8 cellular contexts compared by ENCODE assay signal in genomic region chr1:181482521-181483083, GRCh38. TPM values are rescaled to one million over a fixed set of nuclear protein-coding genes. Genes with fewer than 3 reads are reported as not detected.
DNase-seq lines count a peak whose midpoint lies in the region; ATAC-seq and TF ChIP-seq lines count a peak whose summit lies in the region.

No MANE protein-coding gene starts in this region.

- H3K4me1 Mint-ChIP-seq in Caco-2 (ENCODE audit: low read depth, unreplicated experiment), result peaks cover 7% of the 10 kb centered on the region
- H3K4me1 Mint-ChIP-seq in activated naive CD8-positive, alpha-beta T cell treated with anti-CD3 and anti-CD28 coated beads, Interleukin-2, amount 50 U/mL, for 24 hours, result peaks cover 12% of the 10 kb centered on the region

- no peak overlapping the region for H3K27ac Mint-ChIP-seq in Caco-2 (ENCODE audit: unreplicated experiment)
- no peak overlapping the region for H3K27ac Mint-ChIP-seq in activated naive CD8-positive, alpha-beta T cell treated with anti-CD3 and anti-CD28 coated beads, Interleukin-2, amount 50 U/mL, for 24 hours

- POLR2A ChIA-PET in Caco-2 (lab: Charles Lee), result no interaction called here

- no peak for TF ChIP-seq CTCF in Caco-2 (IDR thresholded peaks at IDR 0.05; ENCODE audit: insufficient read depth in 1 of 2, low read depth in 1 of 2, low read length in 1 of 2, severe bottlenecking in 1 of 2, unreplicated experiment in 1 of 2)

- H3K9me3 ChIP-seq in Caco-2 (no peaks in the 10 kb centered on the region), HUES48 (ENCODE audit: control insufficient read depth, insufficient read depth, low read length) (no peaks in the 10 kb centered on the region)

- no peaks in the 10 kb centered on the region for H3K36me3 Mint-ChIP-seq in Caco-2 (ENCODE audit: insufficient read depth, unreplicated experiment)
- H3K36me3 Mint-ChIP-seq in activated naive CD8-positive, alpha-beta T cell treated with anti-CD3 and anti-CD28 coated beads, Interleukin-2, amount 50 U/mL, for 24 hours (ENCODE audit: low read depth), result no peaks in the 10 kb centered on the region

- no peak overlapping the region for H3K27ac ChIP-seq in HUES48 (ENCODE audit: low read depth, low read length)

- H3K4me1 ChIP-seq in Caco-2 (no peaks in the 10 kb centered on the region), HUES48 (ENCODE audit: control insufficient read depth, insufficient read depth, low read length) (peaks cover 18% of the 10 kb centered on the region; the same call in 1 of the 2 replicates)

- peak; percentile 57 for ATAC-seq in GM19395 (IDR thresholded peaks at IDR 0.05; ENCODE audit: unreplicated experiment)
- ATAC-seq in activated naive CD8-positive, alpha-beta T cell treated with anti-CD3 and anti-CD28 coated beads, Interleukin-2, amount 50 U/mL, for 24 hours, result peak; percentile 41

- H3K4me3 ChIP-seq in Caco-2 (ENCODE audit: low read depth, low read length) (peak overlapping the region; percentile 26), HUES48 (ENCODE audit: low read depth, low read length) (peak overlapping the region; percentile 66)

- CTCF ChIA-PET in Caco-2 (lab: Charles Lee), result interaction anchor here (1.6 kb wide), 1 partner anchor 22 kb away, joined by 8 read pairs; no protein-coding TSS in a partner anchor

- intact Hi-C loops in Caco-2 (cut with micrococcal nuclease; ENCODE audit: unreplicated experiment), result no loop called here

- H3K4me3 Mint-ChIP-seq in Caco-2 (ENCODE audit: unreplicated experiment), result peak overlapping the region; percentile 65
- H3K4me3 Mint-ChIP-seq in activated naive CD8-positive, alpha-beta T cell treated with anti-CD3 and anti-CD28 coated beads, Interleukin-2, amount 50 U/mL, for 24 hours, result peak overlapping the region; percentile 28

- BruUV-seq in Caco-2 (replicated peaks; lab: Mats Ljungman, UMichigan), result no TSS peak

- H3K9me3 Mint-ChIP-seq in Caco-2 (ENCODE audit: unreplicated experiment), result no peaks in the 10 kb centered on the region
- no peaks in the 10 kb centered on the region for H3K9me3 Mint-ChIP-seq in activated naive CD8-positive, alpha-beta T cell treated with anti-CD3 and anti-CD28 coated beads, Interleukin-2, amount 50 U/mL, for 24 hours

- H3K27me3 ChIP-seq in Caco-2 (replicated peaks; ENCODE audit: control insufficient read depth, insufficient read depth, low read length) (no peaks in the 10 kb centered on the region), HUES48 (ENCODE audit: control insufficient read depth, insufficient read depth, low read length) (peaks cover 73% of the 10 kb centered on the region)

- DNase-seq in Caco-2, result peak in 1 of 2 experiments; percentile 47
- peak; percentile 31 for DNase-seq in activated naive CD8-positive, alpha-beta T cell treated with anti-CD3 and anti-CD28 coated beads, Interleukin-2, amount 50 U/mL, for 24 hours
- DNase-seq in iPS-NIHi11 (ENCODE audit: low spot score), result peak; percentile 79
- DNase-seq in stimulated activated CD4-positive, alpha-beta T cell treated with anti-CD3 and anti-CD28 coated beads, TNF-alpha, amount 100 ng/mL, for 48 hours (ENCODE audit: low read depth in 3 of 3), result peak in 2 of 3 donors; percentile 32 to 41
- DNase-seq in epidermal melanocyte (ENCODE audit: insufficient read length, low spot score), result no peak
- no peak for DNase-seq in NCI-H2171 (lab: John Stamatoyannopoulos, UW)

- H3K9ac ChIP-seq in HUES48 (ENCODE audit: low read depth, low read length), result no peak overlapping the region

- H3K36me3 ChIP-seq in Caco-2 (ENCODE audit: control insufficient read depth, insufficient read depth, low read length), result no peaks in the 10 kb centered on the region
- H3K36me3 ChIP-seq in HUES48 (ENCODE audit: control insufficient read depth, insufficient read depth, low read length), result no peaks in the 10 kb centered on the region

- H3K27me3 Mint-ChIP-seq in Caco-2 (ENCODE audit: insufficient read depth, unreplicated experiment), result peaks cover 13% of the 10 kb centered on the region
- H3K27me3 Mint-ChIP-seq in activated naive CD8-positive, alpha-beta T cell treated with anti-CD3 and anti-CD28 coated beads, Interleukin-2, amount 50 U/mL, for 24 hours, result peaks cover 60% of the 10 kb centered on the region

RNA-seq across cellular contexts. Expression of gene CACNA1E, which starts 0.7 kb away (rescaled TPM):
- total RNA-seq in Caco-2 (2022), result 0.32 and 0.45 TPM in 2 replicates

Comparison
In these comparisons a context has a peak if more than half of its experiments do, and no peak if none do; other contexts are left out.
1. DNase-seq: peak in activated naive CD8-positive, alpha-beta T cell treated with anti-CD3 and anti-CD28 coated beads, Interleukin-2, amount 50 U/mL, for 24 hours (single experiment), iPS-NIHi11 (single experiment) and stimulated activated CD4-positive, alpha-beta T cell treated with anti-CD3 and anti-CD28 coated beads, TNF-alpha, amount 100 ng/mL, for 48 hours (2 of 3); none in epidermal melanocyte (single experiment) and NCI-H2171 (single experiment).